Comparison of ENCODE assay signal across 8 cellular contexts in the genomic region with DNA sequence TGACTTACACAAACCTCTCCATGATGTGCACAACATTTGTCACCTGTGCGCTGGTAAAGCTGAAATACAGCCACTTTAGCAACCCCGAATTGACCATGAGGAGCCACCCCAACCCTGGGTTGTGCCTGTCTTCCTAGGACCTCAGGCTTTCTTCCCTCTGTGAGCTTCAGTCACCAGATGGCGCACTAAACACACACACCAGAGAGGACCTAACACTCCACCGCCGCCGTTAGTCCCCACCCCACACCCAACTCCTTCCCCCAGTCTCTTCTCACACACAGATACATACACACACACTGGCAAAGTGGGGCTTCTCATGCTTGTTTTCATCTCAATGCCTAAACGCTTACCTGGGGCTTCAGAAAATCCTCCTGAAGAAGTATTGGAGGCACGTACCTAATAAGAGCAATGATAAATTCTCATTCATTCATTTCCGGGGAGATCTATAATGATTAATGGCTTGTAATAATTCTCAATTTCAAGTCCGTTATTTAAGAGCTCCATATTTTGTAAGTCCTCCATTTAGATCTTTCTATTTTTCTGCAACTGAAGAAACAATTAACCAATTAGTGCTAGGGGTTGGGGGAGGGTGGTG. TPM values are rescaled to one million over a fixed set of nuclear protein-coding genes. Genes with fewer than 3 reads are reported as not detected.
DNase-seq lines count a peak whose midpoint lies in the region; ATAC-seq and TF ChIP-seq lines count a peak whose summit lies in the region.

No MANE protein-coding gene starts in this region.

- H3K36me3 Mint-ChIP-seq in activated naive CD4-positive, alpha-beta T cell treated with anti-CD3 and anti-CD28 coated beads, Interleukin-2, amount 50 U/mL, for 72 hours = no peaks in the 10 kb centered on the region

- H3K9me3 ChIP-seq in SK-N-SH (no peaks in the 10 kb centered on the region), vagina (no peaks in the 10 kb centered on the region)

- peak overlapping the region in 1 of 2 donors; percentile 3 for H3K27ac Mint-ChIP-seq in activated naive CD4-positive, alpha-beta T cell treated with anti-CD3 and anti-CD28 coated beads, Interleukin-2, amount 50 U/mL, for 72 hours

- TF ChIP-seq CTCF in GM12865 (IDR thresholded peaks at IDR 0.05; ENCODE audit: insufficient read depth, low read depth, low read length, missing control alignments) (peak; percentile 87), SK-N-SH (IDR thresholded peaks at IDR 0.05) (peak; percentile 94), vagina (IDR thresholded peaks at IDR 0.05) (peak; percentile 44 to 91 (median 89))

- DNase-seq in GM12865 (ENCODE audit: low read depth) (peak; percentile 86), NCI-H1092 (lab: John Stamatoyannopoulos, UW) (peak; percentile 72), SK-N-SH (peak; percentile 85), cardiac septum (ENCODE audit: low spot score) (peak; percentile 89), pulmonary artery endothelial cell (ENCODE audit: low read depth, low spot score) (peak; percentile 72), vagina (ENCODE audit: extremely low spot score in 2 of 2) (no peak)
- peak; percentile 65 to 77 for DNase-seq in activated naive CD4-positive, alpha-beta T cell treated with anti-CD3 and anti-CD28 coated beads, Interleukin-2, amount 50 U/mL, for 72 hours (ENCODE audit: low spot score in 2 of 2)

- intact Hi-C loops in cardiac septum (cut with DNase I) = loop anchor here (1.0 to 5.0 kb wide), 2 partner anchors 61 to 171 kb away; no protein-coding TSS in a partner anchor
- intact Hi-C loops in vagina (cut with DNase I) = loop anchor here (5.0 to 10.0 kb wide), 2 partner anchors 169 to 342 kb away; no protein-coding TSS in a partner anchor

- POLR2A ChIA-PET in SK-N-SH (lab: Yijun Ruan, JAX) = interaction anchor here (0.6 to 1.8 kb wide), 2 partner anchors 348 to 376 kb away, joined by 4 read pairs; partner anchors contain the start of gene GTPBP8

- peaks cover 32% of the 10 kb centered on the region for H3K79me2 ChIP-seq in SK-N-SH (ENCODE audit: insufficient read depth)

- H3K9me3 Mint-ChIP-seq in activated naive CD4-positive, alpha-beta T cell treated with anti-CD3 and anti-CD28 coated beads, Interleukin-2, amount 50 U/mL, for 72 hours = no peaks in the 10 kb centered on the region

- H3K4me1 ChIP-seq in SK-N-SH (ENCODE audit: control insufficient read depth in 1 of 2, insufficient read depth in 2 of 2, low read depth in 1 of 2, low read length in 1 of 2) (peaks cover 16 to 36% of the 10 kb centered on the region in 2 experiments), vagina (peaks cover 18% of the 10 kb centered on the region)

- ATAC-seq in HG02623 (IDR thresholded peaks at IDR 0.05; ENCODE audit: unreplicated experiment) = peak; percentile 91
- peak; percentile 97 to 98 for ATAC-seq in activated naive CD4-positive, alpha-beta T cell treated with anti-CD3 and anti-CD28 coated beads, Interleukin-2, amount 50 U/mL, for 72 hours

- peaks cover 29% of the 10 kb centered on the region for H3F3A ChIP-seq in SK-N-SH (replicated peaks; ENCODE audit: insufficient read depth)

- 0 out of 4 replicates have a peak, but pooled peaks of 1 of the 2 experiments have one; percentile 25 for TF ChIP-seq EP300 in SK-N-SH (IDR thresholded peaks at IDR 0.05; ENCODE audit: borderline replicate concordance in 1 of 2, low read depth in 1 of 2, low read length in 1 of 2)

- peak overlapping the region; percentile 82 for H3K4me2 ChIP-seq in SK-N-SH

- peak overlapping the region; percentile 77 for H2AFZ ChIP-seq in SK-N-SH (ENCODE audit: low read depth)

- no peaks in the 10 kb centered on the region for H4K20me1 ChIP-seq in SK-N-SH (ENCODE audit: insufficient read depth)

- CTCF ChIA-PET in SK-N-SH (lab: Yijun Ruan, JAX) = interaction anchor here (0.5 to 7.1 kb wide), 67 partner anchors 9 to 991 kb away, joined by 3 to 97 read pairs (median 5); partner anchors contain the start of genes CD200R1 and GTPBP8

- no peak for TF ChIP-seq POLR2A in vagina (IDR thresholded peaks at IDR 0.05)

- WGBS in SK-N-SH (ENCODE audit: low lambda C conversion rate) = 4% methylated on average over 10 of the region's 10 CpGs

- H3K36me3 ChIP-seq in SK-N-SH (replicated peaks in 1 of 2; ENCODE audit: control insufficient read depth in 1 of 2, insufficient read depth in 2 of 2, low read length in 1 of 2) (peaks cover 0 to 5% of the 10 kb centered on the region in 2 experiments), vagina (no peaks in the 10 kb centered on the region)

- no peak overlapping the region for H3K4me3 ChIP-seq in GM12865 (ENCODE audit: low read depth, low read length)
- peak overlapping the region; percentile 13 to 14; a peak in 2 of 4 replicates for H3K4me3 ChIP-seq in SK-N-SH (ENCODE audit: low read depth in 2 of 2, low read length in 1 of 2)
- peak overlapping the region in 1 of 2 donors; percentile 28 for H3K4me3 ChIP-seq in vagina

- no peaks in the 10 kb centered on the region for H3K9me2 ChIP-seq in SK-N-SH

- peak overlapping the region; percentile 95 for H3K9ac ChIP-seq in SK-N-SH

- H3K27ac ChIP-seq in SK-N-SH (ENCODE audit: low read depth in 2 of 2, low read length in 1 of 2) = peak overlapping the region; percentile 71 to 96
- peak overlapping the region; percentile 87 for H3K27ac ChIP-seq in vagina

- no peaks in the 10 kb centered on the region for H3K27me3 ChIP-seq in SK-N-SH (ENCODE audit: insufficient read depth)
- no peaks in the 10 kb centered on the region for H3K27me3 ChIP-seq in vagina

- TF ChIP-seq RAD21 in SK-N-SH (IDR thresholded peaks at IDR 0.05; ENCODE audit: low read length) = peak; percentile 96

TF ChIP-seq in SK-N-SH, 30 proteins besides CTCF, POLR2A, EP300 and RAD21 (continues in another document):
- TF ChIP-seq POLR2AphosphoS5 (IDR thresholded peaks at IDR 0.05; ENCODE audit: low read depth, low read length) = no peak
- TF ChIP-seq NRF1 (IDR thresholded peaks at IDR 0.05; ENCODE audit: low read depth, low read length) = no peak
- TF ChIP-seq, protein P1, sequence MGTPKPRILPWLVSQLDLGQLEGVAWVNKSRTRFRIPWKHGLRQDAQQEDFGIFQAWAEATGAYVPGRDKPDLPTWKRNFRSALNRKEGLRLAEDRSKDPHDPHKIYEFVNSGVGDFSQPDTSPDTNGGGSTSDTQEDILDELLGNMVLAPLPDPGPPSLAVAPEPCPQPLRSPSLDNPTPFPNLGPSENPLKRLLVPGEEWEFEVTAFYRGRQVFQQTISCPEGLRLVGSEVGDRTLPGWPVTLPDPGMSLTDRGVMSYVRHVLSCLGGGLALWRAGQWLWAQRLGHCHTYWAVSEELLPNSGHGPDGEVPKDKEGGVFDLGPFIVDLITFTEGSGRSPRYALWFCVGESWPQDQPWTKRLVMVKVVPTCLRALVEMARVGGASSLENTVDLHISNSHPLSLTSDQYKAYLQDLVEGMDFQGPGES (IDR thresholded peaks at IDR 0.05; ENCODE audit: low read depth, low read length) = no peak
- no peak for TF ChIP-seq EZH2phosphoT487 (IDR thresholded peaks at IDR 0.05; ENCODE audit: borderline replicate concordance, low read depth)
- TF ChIP-seq MXI1 (IDR thresholded peaks at IDR 0.05; ENCODE audit: low read depth, low read length) = peak; percentile 30; the same call in 1 of the 2 replicates
- no peak for TF ChIP-seq GATA2 (CRISPR knock-in tag; IDR thresholded peaks at IDR 0.05)
- no peak for TF ChIP-seq FOXM1 (IDR thresholded peaks at IDR 0.05; ENCODE audit: low read depth)
- TF ChIP-seq TAF1 (IDR thresholded peaks at IDR 0.05; ENCODE audit: borderline replicate concordance, low read depth, low read length) = peak; percentile 60; the same call in 1 of the 2 replicates
- no peak for TF ChIP-seq TEAD4 (IDR thresholded peaks at IDR 0.05; ENCODE audit: borderline replicate concordance, insufficient read depth)
- no peak for TF ChIP-seq RXRA (IDR thresholded peaks at IDR 0.05; ENCODE audit: borderline replicate concordance, low read depth)
- TF ChIP-seq PBX3 (IDR thresholded peaks at IDR 0.05) = 0 out of 2 replicates have a peak, but pooled peaks have one; percentile 9
- no peak for TF ChIP-seq FOXJ3 (CRISPR knock-in tag; IDR thresholded peaks at IDR 0.05)
- 0 out of 2 replicates have a peak, but pooled peaks have one; percentile 15 for TF ChIP-seq GABPA (IDR thresholded peaks at IDR 0.05; ENCODE audit: low read depth)
- no peak for TF ChIP-seq ELF1 (IDR thresholded peaks at IDR 0.05)
- no peak for TF ChIP-seq RFX5 (IDR thresholded peaks at IDR 0.05; ENCODE audit: low read length)
- no peak for TF ChIP-seq YY1 (IDR thresholded peaks at IDR 0.05; ENCODE audit: low read depth)
- no peak for TF ChIP-seq MAX (IDR thresholded peaks at IDR 0.05; ENCODE audit: low read depth)
- TF ChIP-seq CHD2 (IDR thresholded peaks at IDR 0.05; ENCODE audit: low read length, partially characterized antibody) = peak; percentile 32

RNA-seq across cellular contexts. Expression of gene CCDC80, which starts 2.1 kb away (rescaled TPM):
- polyA plus RNA-seq in SK-N-SH (2012; rRNA removed) = 83.4 and 103 TPM in 2 replicates
- 113 and 151 TPM in 2 replicates for polyA plus RNA-seq in SK-N-SH (2012; cell fraction: cytosol; rRNA removed)
- 90.9 and 120 TPM in 2 replicates for polyA plus RNA-seq in SK-N-SH (2012; cell fraction: nucleus; rRNA removed)
- under 1 TPM in 1 of 2 donors, not detected in 1; 0.47 TPM for total RNA-seq in activated naive CD4-positive, alpha-beta T cell treated with anti-CD3 and anti-CD28 coated beads, Interleukin-2, amount 50 U/mL, for 72 hours
- 122 TPM for total RNA-seq in cardiac septum
- total RNA-seq in pulmonary artery endothelial cell = 20.5 and 30.5 TPM in 2 replicates
- total RNA-seq in vagina = 51.6 TPM

Comparison
In these comparisons a context has a peak if more than half of its experiments do, and no peak if none do; other contexts are left out.
1. DNase-seq: peak in GM12865 (single experiment), NCI-H1092 (single experiment), SK-N-SH (single experiment), activated naive CD4-positive, alpha-beta T cell treated with anti-CD3 and anti-CD28 coated beads, Interleukin-2, amount 50 U/mL, for 72 hours (2 of 2), cardiac septum (single experiment) and pulmonary artery endothelial cell (single experiment); none in vagina (0 of 2).
2. RNA of gene CCDC80, which starts 2.1 kb away (total RNA-seq): 122 TPM in cardiac septum (single experiment), 51.6 TPM in vagina (single experiment) and 20.5 to 30.5 TPM in pulmonary artery endothelial cell; 0.47 TPM in activated naive CD4-positive, alpha-beta T cell treated with anti-CD3 and anti-CD28 coated beads, Interleukin-2, amount 50 U/mL, for 72 hours; every median in the first group is over 10 times any median in the second.
3. Peak in every context shown above with its lines, with median percentiles within 50 percentile points of each other: CTCF ChIP-seq.